ENCODE assay signal across 12 cellular contexts in genomic region chr3:124520970-124521369, GRCh38.
DNase-seq lines count a peak whose midpoint lies in the region; ATAC-seq lines count a peak whose summit lies in the region.
"Had no signal": no experiment of that assay in that cellular context is flagged by ENCODE, and none has a peak within 500 bp of the region (broad histone marks: within the 10 kb centered on the region; RNA-seq: fewer than 3 reads in every experiment).

No MANE protein-coding gene starts in this region.

- DNase-seq in DMS79 (lab: John Stamatoyannopoulos, UW) (peak; percentile 96), NCI-H1417 (lab: John Stamatoyannopoulos, UW) (peak; percentile 85 to 98 (median 90)), NCI-H748 (lab: John Stamatoyannopoulos, UW; ENCODE audit: unreplicated experiment) (peak; percentile 94), left lobe of liver (ENCODE audit: low spot score) (no peak), NOMO-1 (lab: John Stamatoyannopoulos, UW; ENCODE audit: unreplicated experiment in 2 of 2) (no peak), right cardiac atrium (no peak), NK-92 (lab: John Stamatoyannopoulos, UW; ENCODE audit: unreplicated experiment) (no peak)
- DNase-seq: activated B cell treated with CpG ODN at 0.5 μM for 24 hours; activated CD8-positive, alpha-beta memory T cell treated with anti-CD3 and anti-CD28 coated beads, Interleukin-2, amount 50 U/mL, for 48 hours; stimulated activated naive CD8-positive, alpha-beta T cell treated with anti-CD3 and anti-CD28 coated beads, Interleukin-15, amount 100 ng/mL, for 72 hours had no signal

- ATAC-seq in left lobe of liver (peak; percentile 79), GM18498 (IDR thresholded peaks at IDR 0.05; ENCODE audit: unreplicated experiment) (no peak), right cardiac atrium (no peak)
- ATAC-seq: stimulated activated naive CD8-positive, alpha-beta T cell treated with anti-CD3 and anti-CD28 coated beads, Interleukin-15, amount 100 ng/mL, for 72 hours had no signal

- no peak overlapping the region for H3K4me3 ChIP-seq in right cardiac atrium (ENCODE audit: low read length)
- H3K4me3 ChIP-seq: SJSA1 had no signal

- no peaks in the 10 kb centered on the region for H3K4me1 ChIP-seq in right cardiac atrium (ENCODE audit: control insufficient read depth, insufficient read depth, low read length)

- H3K9me3 ChIP-seq in right cardiac atrium (ENCODE audit: control insufficient read depth, low read length): no peaks in the 10 kb centered on the region
- H3K9me3 ChIP-seq: SJSA1 had no signal

- WGBS in right cardiac atrium: 78% methylated on average over 5 of the region's 5 CpGs

- H3K27ac ChIP-seq in right cardiac atrium (ENCODE audit: low read length): no peak overlapping the region
- H3K27ac ChIP-seq: SJSA1 had no signal

- intact Hi-C loops in right cardiac atrium (cut with DNase I): no loop called here

- no peaks in the 10 kb centered on the region for H3K27me3 ChIP-seq in right cardiac atrium (ENCODE audit: control insufficient read depth, insufficient read depth)
- H3K27me3 ChIP-seq: SJSA1 had no signal

Comparison
In these comparisons a context has a peak if more than half of its experiments do, and no peak if none do; other contexts are left out.
1. DNase-seq: peak in DMS79 (single experiment), NCI-H1417 (3 of 3) and NCI-H748 (single experiment); none in left lobe of liver (single experiment), NOMO-1 (0 of 2), right cardiac atrium (0 of 3) and NK-92 (single experiment).